Comparison of ENCODE assay signal across 9 cellular contexts in genomic region chr17:76458580-76459490, GRCh38. TPM values are rescaled to one million over a fixed set of nuclear protein-coding genes. Genes with fewer than 3 reads are reported as not detected.
DNase-seq lines count a peak whose midpoint lies in the region; ATAC-seq, FAIRE-seq and TF ChIP-seq lines count a peak whose summit lies in the region.
"Had no signal": no experiment of that assay in that cellular context is flagged by ENCODE, and none has a peak within 500 bp of the region (broad histone marks: within the 10 kb centered on the region; RNA-seq: fewer than 3 reads in every experiment).

No MANE protein-coding gene starts in this region.

- no peaks in the 10 kb centered on the region for H3K27me3 Mint-ChIP-seq in stimulated activated naive B cell treated with anti-CD40 and anti-IgM and Interleukin-4, amounts not matched to agents 10 μg/mL and 1 μg/mL and 100 μg/mL, for 72 hours

- H3F3A ChIP-seq in SU-DHL-6 (ENCODE audit: insufficient read depth), result no peaks in the 10 kb centered on the region

- no peak overlapping the region for H3K27ac Mint-ChIP-seq in stimulated activated naive B cell treated with anti-CD40 and anti-IgM and Interleukin-4, amounts not matched to agents 10 μg/mL and 1 μg/mL and 100 μg/mL, for 72 hours

- H3K36me3 Mint-ChIP-seq in stimulated activated naive B cell treated with anti-CD40 and anti-IgM and Interleukin-4, amounts not matched to agents 10 μg/mL and 1 μg/mL and 100 μg/mL, for 72 hours, result no peaks in the 10 kb centered on the region

- no peaks in the 10 kb centered on the region for H3K79me2 ChIP-seq in SU-DHL-6 (ENCODE audit: insufficient read depth, low read length)

- TF ChIP-seq CTCF in SU-DHL-6 (IDR thresholded peaks at IDR 0.05; ENCODE audit: insufficient read depth, low read length, poor library complexity, severe bottlenecking) (peak; percentile 20), heart right ventricle (IDR thresholded peaks at IDR 0.05) (peak in 8 of 9 donors; percentile 13 to 62 (median 53))

- peaks cover 4% of the 10 kb centered on the region in 2 donors for H3K4me1 Mint-ChIP-seq in stimulated activated naive B cell treated with anti-CD40 and anti-IgM and Interleukin-4, amounts not matched to agents 10 μg/mL and 1 μg/mL and 100 μg/mL, for 72 hours

- peak; percentile 33 for FAIRE-seq in HTR-8/SVneo (lab: Jason Lieb, UNC)

- WGBS in heart right ventricle, 2 donors, result 44 to 55% methylated on average over 9 of the region's 9 CpGs

- H3K9ac ChIP-seq in SU-DHL-6 (ENCODE audit: low read length), result no peak overlapping the region

- ATAC-seq in heart right ventricle, result peak; percentile 43 to 86 (median 79)
- peak; percentile 70 to 87 for ATAC-seq in stimulated activated naive B cell treated with anti-CD40 and anti-IgM and Interleukin-4, amounts not matched to agents 10 μg/mL and 1 μg/mL and 100 μg/mL, for 72 hours (replicated peaks)
- no peak for ATAC-seq in HG03571 (IDR thresholded peaks at IDR 0.05; ENCODE audit: unreplicated experiment)
- ATAC-seq in GM18498 (IDR thresholded peaks at IDR 0.05; ENCODE audit: unreplicated experiment), result no peak

- no peak overlapping the region for H2AFZ ChIP-seq in SU-DHL-6 (ENCODE audit: low read depth, low read length, severe bottlenecking)

- DNase-seq in DMS114 treated with DMSO at 0.1 percent for 48 hours (lab: John Stamatoyannopoulos, UW; ENCODE audit: unreplicated experiment) (peak; percentile 16), HTR-8/SVneo (ENCODE audit: insufficient read length, low spot score) (peak; percentile 76), heart right ventricle (peak; percentile 48 to 57), retina (no peak)
- DNase-seq in stimulated activated naive B cell treated with anti-CD40 and anti-IgM and Interleukin-4, amounts not matched to agents 10 μg/mL and 1 μg/mL and 100 μg/mL, for 72 hours, result peak; percentile 19

- no peak overlapping the region for H3K4me3 Mint-ChIP-seq in stimulated activated naive B cell treated with anti-CD40 and anti-IgM and Interleukin-4, amounts not matched to agents 10 μg/mL and 1 μg/mL and 100 μg/mL, for 72 hours

- no peaks in the 10 kb centered on the region for H3K4me1 ChIP-seq in heart right ventricle

- no peak overlapping the region for H3K4me2 ChIP-seq in SU-DHL-6 (ENCODE audit: low read depth, low read length, poor library complexity, severe bottlenecking)

- no peaks in the 10 kb centered on the region for H4K20me1 ChIP-seq in SU-DHL-6 (ENCODE audit: low read depth, low read length)

- H3K27me3 ChIP-seq in SU-DHL-6 (ENCODE audit: low read length) (no peaks in the 10 kb centered on the region), heart right ventricle (no peaks in the 10 kb centered on the region)

- no peaks in the 10 kb centered on the region for H3K9me2 ChIP-seq in SU-DHL-6 (replicated peaks; ENCODE audit: insufficient read depth, low read length)

- H3K36me3 ChIP-seq in SU-DHL-6 (ENCODE audit: low read length) (no peaks in the 10 kb centered on the region), heart right ventricle (no peaks in the 10 kb centered on the region)

- H3K9me3 Mint-ChIP-seq in stimulated activated naive B cell treated with anti-CD40 and anti-IgM and Interleukin-4, amounts not matched to agents 10 μg/mL and 1 μg/mL and 100 μg/mL, for 72 hours, result no peaks in the 10 kb centered on the region

- intact Hi-C loops in heart right ventricle (cut with DNase I), result loop anchor here in 6 of 10 donors (1.0 to 5.0 kb wide), 5 partner anchors 47 to 157 kb away; no protein-coding TSS in a partner anchor

- H3K4me3 ChIP-seq in SU-DHL-6 (ENCODE audit: insufficient read depth, low read length, poor library complexity, severe bottlenecking) (no peak overlapping the region), heart right ventricle (no peak overlapping the region)

- H3K27ac ChIP-seq in SU-DHL-6 (ENCODE audit: low read depth, low read length), result no peak overlapping the region
- no peak overlapping the region for H3K27ac ChIP-seq in heart right ventricle

- H3K9me3 ChIP-seq in SU-DHL-6 (ENCODE audit: insufficient read depth, low read length), result no peaks in the 10 kb centered on the region
- no peaks in the 10 kb centered on the region for H3K9me3 ChIP-seq in heart right ventricle

RNA-seq across cellular contexts. Expression of gene UBE2O, which starts 5.9 kb away (rescaled TPM):
- total RNA-seq in heart right ventricle, result 10 to 100 TPM; 31.0 to 39.0 (median 36.9) TPM
- 10 to 100 TPM in 1 of 2 donors, 1 to 10 TPM in 1; 9.1 to 22.5 TPM for polyA plus RNA-seq in heart right ventricle

RNA-seq across cellular contexts. Expression of gene AANAT, which starts 8.6 kb away (rescaled TPM):
- total RNA-seq in heart right ventricle, result under 1 TPM in 1 of 10 donors, not detected in 9; 0.98 TPM
- under 1 TPM in 1 of 2 donors, not detected in 1; 0.73 TPM for polyA plus RNA-seq in heart right ventricle
- total RNA-seq: urinary bladder had no signal
- polyA plus RNA-seq: urinary bladder had no signal

RNA-seq across cellular contexts. Expression of gene RHBDF2, which starts 42.4 kb away (rescaled TPM):
- total RNA-seq in heart right ventricle, result 10 to 100 TPM in 4 of 10 donors, 1 to 10 TPM in 6; 6.5 to 33.1 (median 7.7) TPM
- 10 to 100 TPM; 13.5 to 27.0 TPM for polyA plus RNA-seq in heart right ventricle

Comparison
In these comparisons a context has a peak if more than half of its experiments do, and no peak if none do; other contexts are left out.
1. ATAC-seq: peak in heart right ventricle (8 of 8) and stimulated activated naive B cell treated with anti-CD40 and anti-IgM and Interleukin-4, amounts not matched to agents 10 μg/mL and 1 μg/mL and 100 μg/mL, for 72 hours (2 of 2); none in HG03571 (single experiment) and GM18498 (single experiment).